Comparison of ENCODE assay signal across 1 cellular context in the genomic region with DNA sequence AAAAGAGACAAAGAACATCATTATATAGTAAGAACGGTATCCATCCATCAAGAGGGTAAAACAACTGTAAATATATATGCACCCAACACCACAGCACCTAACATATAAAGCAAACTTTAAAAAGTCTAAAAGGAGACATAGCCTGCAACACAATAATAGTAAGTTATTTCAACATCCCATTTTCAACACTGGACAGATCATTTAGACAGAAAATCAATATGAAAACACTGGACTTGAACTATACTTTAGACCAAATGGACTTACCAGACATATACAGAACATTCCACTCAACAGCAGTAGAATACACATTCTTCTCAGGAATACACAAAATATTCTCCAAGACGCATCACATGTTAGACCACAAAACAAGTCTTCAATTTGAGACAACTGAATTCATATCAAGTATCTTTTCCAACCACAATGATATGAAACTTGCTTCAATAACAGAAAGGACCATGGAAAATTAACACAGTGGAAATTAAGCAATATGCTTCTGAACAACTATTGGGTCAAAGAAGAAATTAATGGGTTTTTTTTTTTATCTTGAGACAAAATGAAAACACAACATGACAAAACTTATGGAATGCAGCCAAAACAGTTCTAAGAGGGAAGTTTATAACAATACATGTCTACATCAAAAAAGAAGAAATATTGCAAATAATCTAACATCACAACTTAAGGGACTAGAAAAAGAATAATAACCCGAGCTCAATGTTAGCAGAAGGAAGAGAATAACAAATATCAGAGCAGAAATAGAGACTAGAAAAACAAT.
TF ChIP-seq lines count a peak whose summit lies in the region.

No MANE protein-coding gene starts in this region.

TF ChIP-seq in WTC11, 78 proteins besides CTCF, POLR2A, EP300 and RAD21 (continued from another document):
- TF ChIP-seq, protein P1, sequence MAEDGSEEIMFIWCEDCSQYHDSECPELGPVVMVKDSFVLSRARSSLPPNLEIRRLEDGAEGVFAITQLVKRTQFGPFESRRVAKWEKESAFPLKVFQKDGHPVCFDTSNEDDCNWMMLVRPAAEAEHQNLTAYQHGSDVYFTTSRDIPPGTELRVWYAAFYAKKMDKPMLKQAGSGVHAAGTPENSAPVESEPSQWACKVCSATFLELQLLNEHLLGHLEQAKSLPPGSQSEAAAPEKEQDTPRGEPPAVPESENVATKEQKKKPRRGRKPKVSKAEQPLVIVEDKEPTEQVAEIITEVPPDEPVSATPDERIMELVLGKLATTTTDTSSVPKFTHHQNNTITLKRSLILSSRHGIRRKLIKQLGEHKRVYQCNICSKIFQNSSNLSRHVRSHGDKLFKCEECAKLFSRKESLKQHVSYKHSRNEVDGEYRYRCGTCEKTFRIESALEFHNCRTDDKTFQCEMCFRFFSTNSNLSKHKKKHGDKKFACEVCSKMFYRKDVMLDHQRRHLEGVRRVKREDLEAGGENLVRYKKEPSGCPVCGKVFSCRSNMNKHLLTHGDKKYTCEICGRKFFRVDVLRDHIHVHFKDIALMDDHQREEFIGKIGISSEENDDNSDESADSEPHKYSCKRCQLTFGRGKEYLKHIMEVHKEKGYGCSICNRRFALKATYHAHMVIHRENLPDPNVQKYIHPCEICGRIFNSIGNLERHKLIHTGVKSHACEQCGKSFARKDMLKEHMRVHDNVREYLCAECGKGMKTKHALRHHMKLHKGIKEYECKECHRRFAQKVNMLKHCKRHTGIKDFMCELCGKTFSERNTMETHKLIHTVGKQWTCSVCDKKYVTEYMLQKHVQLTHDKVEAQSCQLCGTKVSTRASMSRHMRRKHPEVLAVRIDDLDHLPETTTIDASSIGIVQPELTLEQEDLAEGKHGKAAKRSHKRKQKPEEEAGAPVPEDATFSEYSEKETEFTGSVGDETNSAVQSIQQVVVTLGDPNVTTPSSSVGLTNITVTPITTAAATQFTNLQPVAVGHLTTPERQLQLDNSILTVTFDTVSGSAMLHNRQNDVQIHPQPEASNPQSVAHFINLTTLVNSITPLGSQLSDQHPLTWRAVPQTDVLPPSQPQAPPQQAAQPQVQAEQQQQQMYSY (CRISPR knock-in tag; IDR thresholded peaks at IDR 0.05), result no peak
- TF ChIP-seq NFE2L1 (CRISPR knock-in tag; IDR thresholded peaks at IDR 0.05), result no peak
- TF ChIP-seq, protein P2, sequence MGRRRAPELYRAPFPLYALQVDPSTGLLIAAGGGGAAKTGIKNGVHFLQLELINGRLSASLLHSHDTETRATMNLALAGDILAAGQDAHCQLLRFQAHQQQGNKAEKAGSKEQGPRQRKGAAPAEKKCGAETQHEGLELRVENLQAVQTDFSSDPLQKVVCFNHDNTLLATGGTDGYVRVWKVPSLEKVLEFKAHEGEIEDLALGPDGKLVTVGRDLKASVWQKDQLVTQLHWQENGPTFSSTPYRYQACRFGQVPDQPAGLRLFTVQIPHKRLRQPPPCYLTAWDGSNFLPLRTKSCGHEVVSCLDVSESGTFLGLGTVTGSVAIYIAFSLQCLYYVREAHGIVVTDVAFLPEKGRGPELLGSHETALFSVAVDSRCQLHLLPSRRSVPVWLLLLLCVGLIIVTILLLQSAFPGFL (CRISPR knock-in tag; IDR thresholded peaks at IDR 0.05; ENCODE audit: borderline replicate concordance), result no peak
